In the genomic region with DNA sequence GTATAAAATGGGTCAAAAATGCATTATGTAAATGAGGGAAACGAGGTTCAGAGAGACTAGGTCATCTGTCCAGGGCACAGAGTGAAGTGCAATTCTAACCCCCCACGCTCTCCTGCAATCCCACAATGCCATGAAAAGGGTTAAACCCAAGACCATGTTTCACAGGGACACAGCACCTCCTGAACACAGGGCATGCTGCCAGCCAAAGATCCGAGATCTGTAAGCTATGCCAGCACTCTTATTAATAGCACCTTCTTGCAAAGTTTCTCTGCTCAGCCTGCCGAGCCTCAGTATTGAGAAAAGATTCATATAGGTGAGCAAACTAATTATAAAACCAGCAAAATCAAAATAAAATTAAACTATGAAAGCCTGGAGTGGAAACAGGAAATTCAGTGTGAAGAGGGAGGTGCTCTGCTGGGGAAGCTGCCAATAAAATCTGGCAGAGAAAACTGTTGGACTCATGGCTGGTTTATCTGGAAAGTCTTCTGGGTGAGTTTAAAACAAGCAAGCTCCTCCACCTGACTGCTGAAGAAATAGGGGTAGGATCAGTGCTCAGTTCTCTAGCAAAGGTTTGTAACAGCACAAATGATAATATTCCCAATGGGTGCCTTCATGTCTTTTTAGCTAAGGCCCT, we compare ENCODE assay signal across 10 cellular contexts. TPM values are rescaled to one million over a fixed set of nuclear protein-coding genes. Genes with fewer than 3 reads are reported as not detected.
A peak's percentile ranks its signal among the peaks of the same experiment; 100 is the strongest.
DNase-seq lines count a peak whose midpoint lies in the region; ATAC-seq and TF ChIP-seq lines count a peak whose summit lies in the region.
"Had no signal": no experiment of that assay in that cellular context is flagged by ENCODE, and none has a peak within 500 bp of the region (broad histone marks: within the 10 kb centered on the region; RNA-seq: fewer than 3 reads in every experiment).

No MANE protein-coding gene starts in this region.

- H3K4me3 ChIP-seq in BE2C (ENCODE audit: low read depth, low read length) (peak overlapping the region; percentile 15; the same call in 1 of the 2 replicates), SK-N-MC (peak overlapping the region; percentile 42; the same call in 1 of the 2 replicates), fibroblast of mammary gland (ENCODE audit: control insufficient read depth, low read depth, low read length) (peak overlapping the region; percentile 22)

- no peak overlapping the region for H3K4me3 Mint-ChIP-seq in activated CD8-positive, alpha-beta memory T cell treated with anti-CD3 and anti-CD28 coated beads, Interleukin-2, amount 10 ng/mL, durations not matched to agents 7 days and 5 days
- no peak overlapping the region for H3K4me3 Mint-ChIP-seq in activated naive CD8-positive, alpha-beta T cell treated with anti-CD3 and anti-CD28 coated beads for 36 hours
- H3K4me3 Mint-ChIP-seq: stimulated activated naive B cell treated with anti-CD40 and anti-IgM and Interleukin-4, amounts not matched to agents 10 μg/mL and 1 μg/mL and 100 μg/mL, for 72 hours had no signal

- H3K27me3 ChIP-seq in BE2C: peaks cover 2% of the 10 kb centered on the region; the same call in 1 of the 2 replicates

- H3K36me3 ChIP-seq in BE2C (no peaks in the 10 kb centered on the region), SK-N-MC (ENCODE audit: insufficient read depth, low read length) (no peaks in the 10 kb centered on the region; the same call in 1 of the 2 replicates)

- no peaks in the 10 kb centered on the region for H3K9me3 Mint-ChIP-seq in activated CD8-positive, alpha-beta memory T cell treated with anti-CD3 and anti-CD28 coated beads, Interleukin-2, amount 10 ng/mL, durations not matched to agents 7 days and 5 days (ENCODE audit: low read depth)
- H3K9me3 Mint-ChIP-seq in activated naive CD8-positive, alpha-beta T cell treated with anti-CD3 and anti-CD28 coated beads for 36 hours: no peaks in the 10 kb centered on the region
- H3K9me3 Mint-ChIP-seq: stimulated activated naive B cell treated with anti-CD40 and anti-IgM and Interleukin-4, amounts not matched to agents 10 μg/mL and 1 μg/mL and 100 μg/mL, for 72 hours had no signal

- H3K27ac Mint-ChIP-seq in activated CD8-positive, alpha-beta memory T cell treated with anti-CD3 and anti-CD28 coated beads, Interleukin-2, amount 10 ng/mL, durations not matched to agents 7 days and 5 days: no peak overlapping the region
- H3K27ac Mint-ChIP-seq in activated naive CD8-positive, alpha-beta T cell treated with anti-CD3 and anti-CD28 coated beads for 36 hours: no peak overlapping the region
- H3K27ac Mint-ChIP-seq: stimulated activated naive B cell treated with anti-CD40 and anti-IgM and Interleukin-4, amounts not matched to agents 10 μg/mL and 1 μg/mL and 100 μg/mL, for 72 hours had no signal

- H3K4me1 Mint-ChIP-seq in activated CD8-positive, alpha-beta memory T cell treated with anti-CD3 and anti-CD28 coated beads, Interleukin-2, amount 10 ng/mL, durations not matched to agents 7 days and 5 days: peaks cover 3% of the 10 kb centered on the region
- H3K4me1 Mint-ChIP-seq in activated naive CD8-positive, alpha-beta T cell treated with anti-CD3 and anti-CD28 coated beads for 36 hours: no peaks in the 10 kb centered on the region

- H3K27me3 Mint-ChIP-seq in activated CD8-positive, alpha-beta memory T cell treated with anti-CD3 and anti-CD28 coated beads, Interleukin-2, amount 10 ng/mL, durations not matched to agents 7 days and 5 days: no peaks in the 10 kb centered on the region
- no peaks in the 10 kb centered on the region for H3K27me3 Mint-ChIP-seq in activated naive CD8-positive, alpha-beta T cell treated with anti-CD3 and anti-CD28 coated beads for 36 hours
- H3K27me3 Mint-ChIP-seq: stimulated activated naive B cell treated with anti-CD40 and anti-IgM and Interleukin-4, amounts not matched to agents 10 μg/mL and 1 μg/mL and 100 μg/mL, for 72 hours had no signal

- peaks cover 6% of the 10 kb centered on the region for H3K36me3 Mint-ChIP-seq in activated CD8-positive, alpha-beta memory T cell treated with anti-CD3 and anti-CD28 coated beads, Interleukin-2, amount 10 ng/mL, durations not matched to agents 7 days and 5 days
- H3K36me3 Mint-ChIP-seq in activated naive CD8-positive, alpha-beta T cell treated with anti-CD3 and anti-CD28 coated beads for 36 hours: no peaks in the 10 kb centered on the region

- no peak overlapping the region for H3K9ac ChIP-seq in SK-N-MC (ENCODE audit: insufficient read length)

- H3K9me3 ChIP-seq in BE2C: no peaks in the 10 kb centered on the region
- H3K9me3 ChIP-seq in SK-N-MC (ENCODE audit: low read depth, low read length): no peaks in the 10 kb centered on the region

- TF ChIP-seq CTCF in BE2C (IDR thresholded peaks at IDR 0.05; ENCODE audit: low read depth, low read length) (no peak), fibroblast of mammary gland (conservative IDR thresholded peaks at IDR 0.05; ENCODE audit: control insufficient read depth, insufficient read depth, low read depth, low read length) (no peak), omental fat pad (IDR thresholded peaks at IDR 0.05) (no peak)

- peak overlapping the region; percentile 57; the same call in 1 of the 2 replicates for H3K27ac ChIP-seq in SK-N-MC

- peaks cover 9% of the 10 kb centered on the region for H3K4me1 ChIP-seq in BE2C

- peak; percentile 64 for ATAC-seq in omental fat pad (ENCODE audit: low FRiP score)
- ATAC-seq in activated CD8-positive, alpha-beta memory T cell treated with anti-CD3 and anti-CD28 coated beads, Interleukin-2, amount 10 ng/mL, durations not matched to agents 7 days and 5 days: no peak
- ATAC-seq in GM19351 (IDR thresholded peaks at IDR 0.05; ENCODE audit: unreplicated experiment): no peak

- DNase-seq in BE2C (no peak), SK-N-MC (ENCODE audit: low read depth, low spot score) (no peak), fibroblast of mammary gland (ENCODE audit: low read depth) (peak; percentile 77), omental fat pad (ENCODE audit: low spot score) (no peak), epidermal melanocyte (ENCODE audit: insufficient read length, low spot score) (no peak)
- DNase-seq in activated CD8-positive, alpha-beta memory T cell treated with anti-CD3 and anti-CD28 coated beads, Interleukin-2, amount 10 ng/mL, durations not matched to agents 7 days and 5 days: no peak
- no peak for DNase-seq in activated naive CD8-positive, alpha-beta T cell treated with anti-CD3 and anti-CD28 coated beads for 36 hours
- DNase-seq: NCI-H524; stimulated activated naive B cell treated with anti-CD40 and anti-IgM and Interleukin-4, amounts not matched to agents 10 μg/mL and 1 μg/mL and 100 μg/mL, for 72 hours had no signal

- CTCF ChIA-PET in activated CD8-positive, alpha-beta memory T cell treated with anti-CD3 and anti-CD28 coated beads, Interleukin-2, amount 10 ng/mL, durations not matched to agents 7 days and 5 days (lab: Charles Lee): no interaction called here

RNA-seq across cellular contexts. Expression of a gene that starts 50.3 kb away (rescaled TPM):
- 2.2 TPM for polyA plus RNA-seq in BE2C (2012; ENCODE audit: insufficient read depth, insufficient read length, low read depth)
- total RNA-seq in omental fat pad: 10 to 100 TPM; 44.2 to 96.2 (median 57.6) TPM
- 10 to 100 TPM; 21.0 to 31.6 TPM for total RNA-seq in activated CD8-positive, alpha-beta memory T cell treated with anti-CD3 and anti-CD28 coated beads, Interleukin-2, amount 10 ng/mL, durations not matched to agents 7 days and 5 days
- 1 to 10 TPM; 8.2 to 8.5 TPM for total RNA-seq in activated naive CD8-positive, alpha-beta T cell treated with anti-CD3 and anti-CD28 coated beads for 36 hours
